In the genomic region with DNA sequence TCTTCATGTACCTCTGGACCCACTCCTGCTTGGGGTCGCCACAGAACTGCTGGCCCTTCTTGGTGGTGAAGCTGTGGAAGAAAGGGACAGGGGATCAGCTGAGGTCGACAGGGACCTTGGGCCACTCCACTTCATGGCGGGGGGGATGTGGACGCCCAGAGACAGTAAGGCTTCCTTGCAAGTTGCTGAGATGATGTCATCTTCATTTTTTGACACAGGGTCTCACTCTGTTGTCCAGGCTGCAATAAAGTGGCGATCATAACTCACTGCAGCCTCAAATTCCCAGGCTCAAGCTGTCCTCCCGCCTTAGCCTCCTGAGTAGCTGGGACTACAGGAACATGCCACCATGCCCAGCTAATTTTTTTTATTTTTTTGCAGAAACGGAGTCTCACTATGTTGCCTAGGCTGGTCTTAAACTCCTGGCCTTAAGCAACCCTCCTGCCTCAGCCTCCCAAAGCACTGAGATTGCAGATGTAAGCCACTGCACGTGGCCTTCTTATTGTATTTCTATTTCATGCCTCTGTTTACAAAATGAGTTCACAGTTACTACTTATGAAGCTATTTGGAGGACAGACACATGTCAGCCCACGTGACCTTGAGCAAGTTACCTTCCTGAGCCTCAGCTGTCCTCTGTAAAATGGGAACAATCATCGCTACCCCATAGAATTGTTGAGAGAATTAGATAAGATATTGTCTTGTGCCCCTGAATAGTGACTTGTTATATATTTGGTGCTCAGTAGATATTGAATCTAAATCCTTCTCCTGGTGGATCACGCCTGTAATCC, we compare ENCODE assay signal across 11 cellular contexts. TPM values are rescaled to one million over a fixed set of nuclear protein-coding genes. Genes with fewer than 3 reads are reported as not detected.
"Had no signal": no experiment of that assay in that cellular context is flagged by ENCODE, and none has a peak within 500 bp of the region (broad histone marks: within the 10 kb centered on the region; RNA-seq: fewer than 3 reads in every experiment).

No MANE protein-coding gene starts in this region.

- FAIRE-seq: H1, H54 had no signal

- H3K4me2 ChIP-seq: GM23338, KMS-11 had no signal

- DNase-seq: H9, HCEC 1CT, HFFc6, IMR-90, KBM-7 had no signal

- H3K4me3 ChIP-seq: GM23338 had no signal

- H3K4me3 Mint-ChIP-seq: GM23338, H9, HFFc6 had no signal

- H3K27ac Mint-ChIP-seq: GM23338, H9, HFFc6 had no signal

- H2AFZ ChIP-seq: GM23338 had no signal

- H3K4me1 Mint-ChIP-seq: GM23338, H9 had no signal

- H3K27ac ChIP-seq: HL-60, KMS-11 had no signal

- ATAC-seq: GM23338 had no signal

- H3K9ac ChIP-seq: KMS-11 had no signal

RNA-seq across cellular contexts. Expression of a gene that starts 1.5 kb away (rescaled TPM):
- total RNA-seq: GM23338, H1, H9, HFFc6, HT1080, IMR-90 had no signal
- polyA plus RNA-seq: GM23338, H1, IMR-90 had no signal

RNA-seq across cellular contexts. Expression of a gene that starts 40.1 kb away (rescaled TPM):
- total RNA-seq: HT1080, IMR-90 had no signal
- polyA plus RNA-seq: IMR-90 had no signal
